ENCODE assay signal across 8 cellular contexts in the genomic region with DNA sequence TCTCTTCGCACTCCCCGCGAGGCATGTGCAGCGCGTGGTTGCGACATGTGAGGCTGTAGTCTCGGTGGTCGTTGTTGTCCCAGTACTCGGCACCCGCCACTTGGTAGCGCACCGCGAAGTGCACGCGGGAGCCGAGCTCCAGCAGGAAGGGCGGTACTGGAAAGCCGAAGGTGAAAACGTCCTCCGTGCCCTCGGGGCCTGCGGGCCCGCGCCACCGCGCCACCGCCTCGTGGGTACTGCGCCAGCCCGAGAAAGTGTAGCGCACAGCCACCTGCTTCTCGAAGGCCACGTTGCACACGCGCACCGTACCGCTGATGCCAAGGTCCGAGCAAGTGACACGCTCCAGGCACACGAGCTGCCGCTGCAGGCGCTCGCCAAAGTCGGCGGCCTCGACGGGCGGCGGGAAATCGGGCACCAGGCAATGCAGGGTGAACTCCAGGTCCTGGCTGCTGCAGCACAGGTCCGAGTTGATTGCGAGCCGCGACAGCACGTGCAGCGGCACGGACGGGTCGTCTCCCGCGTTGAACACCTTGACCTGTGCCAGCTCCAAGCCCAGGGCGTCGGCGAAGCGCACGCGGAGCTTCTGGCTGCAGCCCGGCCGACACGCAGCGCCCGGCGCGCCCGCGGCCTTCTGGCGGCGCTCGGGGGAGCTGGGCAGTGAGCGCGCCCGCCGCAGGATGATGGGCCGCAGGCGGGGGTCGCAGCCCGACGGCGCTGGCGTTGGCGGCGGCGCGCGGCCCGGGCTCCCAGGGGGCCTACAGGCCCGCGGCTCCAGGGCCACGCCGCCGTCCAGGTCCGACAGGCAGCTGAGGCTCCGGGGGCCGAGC. TPM values are rescaled to one million over a fixed set of nuclear protein-coding genes. Genes with fewer than 3 reads are reported as not detected.
A peak's percentile ranks its signal among the peaks of the same experiment; 100 is the strongest.
DNase-seq lines count a peak whose midpoint lies in the region; ATAC-seq, FAIRE-seq and TF ChIP-seq lines count a peak whose summit lies in the region.

No MANE protein-coding gene starts in this region.

- H3K4me1 Mint-ChIP-seq in brain, result peaks cover 64% of the 10 kb centered on the region

- H3K36me3 Mint-ChIP-seq in brain, result peaks cover 5% of the 10 kb centered on the region

- H3K4me1 ChIP-seq in thoracic aorta (ENCODE audit: control insufficient read depth in 1 of 2, low read depth in 2 of 2), result peaks cover 27 to 42% of the 10 kb centered on the region in 2 donors

- peaks cover 12% of the 10 kb centered on the region for H3K36me3 ChIP-seq in thoracic aorta

- H3K27me3 ChIP-seq in HL-60 (ENCODE audit: insufficient read depth, poor library complexity, severe bottlenecking), result no peaks in the 10 kb centered on the region
- H3K27me3 ChIP-seq in thoracic aorta (replicated peaks; ENCODE audit: insufficient read depth), result no peaks in the 10 kb centered on the region

- peak overlapping the region in 3 of 5 experiments; percentile 64 to 99 (median 93) for H3K27ac Mint-ChIP-seq in brain

- H3K9me3 ChIP-seq in thoracic aorta, result no peaks in the 10 kb centered on the region

- peak; percentile 46 for ATAC-seq in left colon
- no peak for ATAC-seq in thoracic aorta (ENCODE audit: insufficient number of reproducible peaks, low FRiP score, low read depth)

- FAIRE-seq in urothelium cell line (lab: Jason Lieb, UNC), result no peak

- no peak for DNase-seq in GM12864 (ENCODE audit: low read depth)
- no peak for DNase-seq in HL-60 (ENCODE audit: low read depth in 1 of 2, low spot score in 1 of 2)
- DNase-seq in left colon, result peak; percentile 43 to 47
- DNase-seq in thoracic aorta (ENCODE audit: low spot score), result no peak
- DNase-seq in hypothalamus (lab: John Stamatoyannopoulos, UW), result no peak
- DNase-seq in urothelium cell line (ENCODE audit: low spot score), result no peak
- no peak for DNase-seq in NCI-H526 treated with DMSO at 0.1 percent for 48 hours (lab: John Stamatoyannopoulos, UW)

- peaks cover 0 to 2% (median 0%) of the 10 kb centered on the region in 5 experiments for H3K9me3 Mint-ChIP-seq in brain

- intact Hi-C loops in left colon (cut with DNase I, micrococcal nuclease), result no loop called here

- peak overlapping the region; percentile 95 for H3K27ac ChIP-seq in HL-60 (replicated peaks)
- H3K27ac ChIP-seq in thoracic aorta, result peak overlapping the region; percentile 93 to 96

- TF ChIP-seq CTCF in GM12864 (IDR thresholded peaks at IDR 0.05; ENCODE audit: low read depth, low read length, missing control alignments) (no peak), HL-60 (IDR thresholded peaks at IDR 0.05; ENCODE audit: insufficient read depth, low read length) (no peak), brain (conservative IDR thresholded peaks at IDR 0.05) (no peak), thoracic aorta (IDR thresholded peaks at IDR 0.05) (no peak)

- peaks cover 4% of the 10 kb centered on the region for H3K27me3 Mint-ChIP-seq in brain

- H3K4me3 ChIP-seq in GM12864 (ENCODE audit: low read depth, low read length) (peak overlapping the region; percentile 73), HL-60 (replicated peaks; ENCODE audit: insufficient read depth, low read length) (peak overlapping the region; percentile 88), thoracic aorta (peak overlapping the region; percentile 85)

- peak overlapping the region; percentile 78 to 97 (median 86) for H3K4me3 Mint-ChIP-seq in brain

RNA-seq across cellular contexts. Expression of gene PPP1R3D, which starts 0.8 kb away (rescaled TPM):
- polyA plus RNA-seq in brain (ENCODE audit: insufficient read depth, low read depth, low replicate concordance), result 8.9 TPM
- total RNA-seq in left colon, result 1 to 10 TPM; 7.3 to 8.7 TPM
- total RNA-seq in thoracic aorta, result 10 to 100 TPM; 10.5 to 13.0 TPM

RNA-seq across cellular contexts. Expression of gene FAM217B, which starts 0.9 kb away (rescaled TPM):
- 8.3 TPM for polyA plus RNA-seq in brain (ENCODE audit: insufficient read depth, low read depth, low replicate concordance)
- total RNA-seq in left colon, result 1 to 10 TPM; 7.0 to 9.2 TPM
- 10 to 100 TPM; 11.9 to 15.4 TPM for total RNA-seq in thoracic aorta

RNA-seq across cellular contexts. Expression of gene SYCP2, which starts 5.8 kb away (rescaled TPM):
- polyA plus RNA-seq in brain (ENCODE audit: insufficient read depth, low read depth, low replicate concordance), result 0.22 TPM
- total RNA-seq in left colon (1 to 10 TPM in 1 of 2 donors, under 1 TPM in 1; 0.84 to 1.2 TPM), thoracic aorta (under 1 TPM; 0.71 to 0.95 TPM)

RNA-seq across cellular contexts. Expression of gene CDH26, which starts 19.0 kb away (rescaled TPM):
- 0.41 TPM for polyA plus RNA-seq in brain (ENCODE audit: insufficient read depth, low read depth, low replicate concordance)
- total RNA-seq in left colon (under 1 TPM; 0.43 to 0.45 TPM), thoracic aorta (1 to 10 TPM; 2.3 to 2.5 TPM)

Comparison
In these comparisons a context has a peak if more than half of its experiments do, and no peak if none do; other contexts are left out.
1. DNase-seq: peak in left colon (2 of 2); none in GM12864 (single experiment), HL-60 (0 of 2), thoracic aorta (single experiment), hypothalamus (0 of 51), urothelium cell line (single experiment) and NCI-H526 treated with DMSO at 0.1 percent for 48 hours (single experiment).
2. Peak in every context shown above with its lines, with median percentiles within 50 percentile points of each other: H3K4me3 ChIP-seq.